16 cellular contexts compared by ENCODE assay signal in the genomic region with DNA sequence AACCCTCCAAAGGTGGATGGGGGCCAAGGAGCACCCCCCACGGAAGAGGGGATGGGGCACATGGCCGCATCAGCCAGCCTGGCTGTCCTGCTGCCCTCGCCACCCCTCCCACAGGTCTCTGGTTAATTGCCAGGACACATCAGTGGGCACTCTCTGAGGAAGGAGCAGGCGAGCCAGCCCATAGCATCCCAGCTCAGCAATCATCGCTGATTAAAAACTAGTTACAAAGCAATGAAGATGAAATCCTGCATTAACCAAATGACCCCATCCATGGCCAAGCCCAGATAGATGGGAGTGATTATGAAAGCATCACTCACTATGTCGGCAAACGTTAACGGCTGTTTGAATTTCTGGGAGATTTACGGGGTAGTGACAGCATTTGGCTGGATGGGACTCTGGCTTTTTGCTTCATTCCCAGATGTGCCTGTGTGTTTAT. TPM values are rescaled to one million over a fixed set of nuclear protein-coding genes. Genes with fewer than 3 reads are reported as not detected.
A peak's percentile ranks its signal among the peaks of the same experiment; 100 is the strongest.
DNase-seq lines count a peak whose midpoint lies in the region; ATAC-seq, FAIRE-seq and TF ChIP-seq lines count a peak whose summit lies in the region.
"Had no signal": no experiment of that assay in that cellular context is flagged by ENCODE, and none has a peak within 500 bp of the region (broad histone marks: within the 10 kb centered on the region; RNA-seq: fewer than 3 reads in every experiment).

No MANE protein-coding gene starts in this region.

- ATAC-seq in HG02852 (IDR thresholded peaks at IDR 0.05; ENCODE audit: unreplicated experiment), result no peak

- H3K27ac Mint-ChIP-seq in activated CD4-positive, alpha-beta T cell treated with anti-CD3 and anti-CD28 coated beads, Interleukin-2, amount 10 ng/mL, durations not matched to agents 24 days and 14 days, result no peak overlapping the region

- intact Hi-C loops in activated CD4-positive, alpha-beta T cell treated with anti-CD3 and anti-CD28 coated beads, Interleukin-2, amount 10 ng/mL, durations not matched to agents 24 days and 14 days (cut with micrococcal nuclease), result no loop called here

- H3K27me3 Mint-ChIP-seq in activated CD4-positive, alpha-beta T cell treated with anti-CD3 and anti-CD28 coated beads, Interleukin-2, amount 10 ng/mL, durations not matched to agents 24 days and 14 days, result no peaks in the 10 kb centered on the region

- H3K4me3 Mint-ChIP-seq in activated CD4-positive, alpha-beta T cell treated with anti-CD3 and anti-CD28 coated beads, Interleukin-2, amount 10 ng/mL, durations not matched to agents 24 days and 14 days, result no peak overlapping the region

- TF ChIP-seq CTCF in fibroblast of villous mesenchyme (IDR thresholded peaks at IDR 0.05; ENCODE audit: insufficient read depth, low read depth, low read length), result no peak

- DNase-seq in activated CD4-positive, alpha-beta T cell treated with anti-CD3 and anti-CD28 coated beads, Interleukin-2, amount 10 ng/mL, durations not matched to agents 24 days and 14 days, result peak; percentile 49
- no peak for DNase-seq in activated CD4-positive, alpha-beta T cell treated with anti-CD3 and anti-CD28 coated beads for 48 hours
- peak; percentile 82 for DNase-seq in SK-N-DZ (ENCODE audit: low spot score)
- DNase-seq in fibroblast of villous mesenchyme (ENCODE audit: low read depth), result peak; percentile 19
- DNase-seq in urothelium cell line (ENCODE audit: low spot score), result no peak
- DNase-seq in erythroblast (lab: John Stamatoyannopoulos, UW), result no peak
- DNase-seq in NCI-H345 treated with DMSO at 0.1 percent for 48 hours (lab: John Stamatoyannopoulos, UW; ENCODE audit: unreplicated experiment), result no peak
- DNase-seq: DMS79, NCI-H1436, NCI-H2029 treated with DMSO at 0.1 percent for 48 hours, NCI-H526 treated with DMSO at 0.1 percent for 48 hours had no signal

- H3K36me3 Mint-ChIP-seq in activated CD4-positive, alpha-beta T cell treated with anti-CD3 and anti-CD28 coated beads, Interleukin-2, amount 10 ng/mL, durations not matched to agents 24 days and 14 days (ENCODE audit: low read depth), result no peaks in the 10 kb centered on the region

- TF ChIP-seq POLR2A in erythroblast (IDR thresholded peaks at IDR 0.05; ENCODE audit: low read length), result no peak

- no peak overlapping the region for H3K4me3 ChIP-seq in fibroblast of villous mesenchyme (ENCODE audit: low read depth, low read length)

- peak; percentile 69 for FAIRE-seq in urothelium cell line (lab: Jason Lieb, UNC)

- peaks cover 5% of the 10 kb centered on the region for H3K9me3 Mint-ChIP-seq in activated CD4-positive, alpha-beta T cell treated with anti-CD3 and anti-CD28 coated beads, Interleukin-2, amount 10 ng/mL, durations not matched to agents 24 days and 14 days

- H3K4me1 Mint-ChIP-seq in activated CD4-positive, alpha-beta T cell treated with anti-CD3 and anti-CD28 coated beads, Interleukin-2, amount 10 ng/mL, durations not matched to agents 24 days and 14 days, result no peaks in the 10 kb centered on the region

RNA-seq across cellular contexts. Expression of a gene that starts 45.3 kb away (rescaled TPM):
- total RNA-seq in activated CD4-positive, alpha-beta T cell treated with anti-CD3 and anti-CD28 coated beads, Interleukin-2, amount 10 ng/mL, durations not matched to agents 24 days and 14 days, result not detected in 2 replicates
- not detected in 2 replicates for polyA plus RNA-seq in SK-N-DZ (2014; cell fraction: cytosol; rRNA removed)
- polyA plus RNA-seq in SK-N-DZ (2014; cell fraction: nucleus; rRNA removed), result not detected in 2 replicates
- under 0.01 TPM in 1 of 2 replicates, not detected in the other for total RNA-seq in fibroblast of villous mesenchyme
- total RNA-seq: A172, G401, H4, LHCN-M2 had no signal

Comparison
In these comparisons a context has a peak if more than half of its experiments do, and no peak if none do; other contexts are left out.
1. DNase-seq: peak in activated CD4-positive, alpha-beta T cell treated with anti-CD3 and anti-CD28 coated beads, Interleukin-2, amount 10 ng/mL, durations not matched to agents 24 days and 14 days (single experiment), SK-N-DZ (single experiment) and fibroblast of villous mesenchyme (single experiment); none in activated CD4-positive, alpha-beta T cell treated with anti-CD3 and anti-CD28 coated beads for 48 hours (single experiment), urothelium cell line (single experiment), erythroblast (0 of 2) and NCI-H345 treated with DMSO at 0.1 percent for 48 hours (single experiment).